Comparison of ENCODE assay signal across 15 cellular contexts in the genomic region with DNA sequence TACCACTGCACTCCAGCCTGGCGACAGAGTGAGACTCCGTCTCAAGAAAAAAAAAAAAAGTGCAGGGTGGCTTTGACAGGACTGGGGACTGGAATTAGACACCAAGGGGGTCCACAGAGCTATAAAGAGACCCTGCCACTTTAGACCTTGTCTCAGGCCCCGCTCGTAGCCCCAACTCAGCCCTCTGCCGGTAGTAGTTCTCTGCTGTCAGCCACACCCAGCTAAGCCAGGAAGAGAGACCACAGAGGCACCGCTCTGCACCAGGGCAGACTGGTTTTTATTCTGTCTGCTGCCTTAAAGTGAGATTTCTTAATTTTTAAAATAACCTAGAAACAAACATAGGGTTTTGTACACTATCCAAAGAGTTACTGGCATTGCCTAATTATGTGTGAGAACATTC.
DNase-seq lines count a peak whose midpoint lies in the region; ATAC-seq and TF ChIP-seq lines count a peak whose summit lies in the region.
"Had no signal": no experiment of that assay in that cellular context is flagged by ENCODE, and none has a peak within 500 bp of the region (broad histone marks: within the 10 kb centered on the region; RNA-seq: fewer than 3 reads in every experiment).

No MANE protein-coding gene starts in this region.

- no peak overlapping the region for H3K4me3 ChIP-seq in choroid plexus epithelial cell (ENCODE audit: low read depth, low read length)
- H3K4me3 ChIP-seq in left lung = no peak overlapping the region
- no peak overlapping the region for H3K4me3 ChIP-seq in upper lobe of right lung
- H3K4me3 ChIP-seq in colonic mucosa = no peak overlapping the region
- H3K4me3 ChIP-seq: GM12878 had no signal

- ATAC-seq in left lung (peak; percentile 36), upper lobe of right lung (peak; percentile 46), HG03354 (IDR thresholded peaks at IDR 0.05; ENCODE audit: poor library complexity, severe bottlenecking, unreplicated experiment) (no peak)
- ATAC-seq: GM12878, HepG2 had no signal

- H3K27ac ChIP-seq in left lung = no peak overlapping the region
- peak overlapping the region; percentile 65 for H3K27ac ChIP-seq in upper lobe of right lung
- H3K27ac ChIP-seq in colonic mucosa = no peak overlapping the region

- H3K27ac Mint-ChIP-seq in activated CD4-positive, alpha-beta T cell treated with anti-CD3 and anti-CD28 coated beads, Interleukin-2, amount 10 ng/mL, durations not matched to agents 24 days and 14 days = no peak overlapping the region
- H3K27ac Mint-ChIP-seq: B cell; CD4-positive, alpha-beta T cell; H9 had no signal

- H3K9me3 Mint-ChIP-seq in activated CD4-positive, alpha-beta T cell treated with anti-CD3 and anti-CD28 coated beads, Interleukin-2, amount 10 ng/mL, durations not matched to agents 24 days and 14 days = no peaks in the 10 kb centered on the region
- H3K9me3 Mint-ChIP-seq: CD4-positive, alpha-beta T cell; H9 had no signal

- DNase-seq in choroid plexus epithelial cell (ENCODE audit: low read depth) (peak; percentile 9), left lung (no peak), renal cortical epithelial cell (ENCODE audit: low read depth) (peak; percentile 27), upper lobe of right lung (no peak), colonic mucosa (no peak)
- no peak for DNase-seq in activated CD4-positive, alpha-beta T cell treated with anti-CD3 and anti-CD28 coated beads, Interleukin-2, amount 10 ng/mL, durations not matched to agents 24 days and 14 days
- DNase-seq: Calu3; CD4-positive, alpha-beta T cell; DMS 273 treated with DMSO at 0.1 percent for 48 hours; GOT3; H9 had no signal

- peaks cover 4% of the 10 kb centered on the region for H3K4me1 Mint-ChIP-seq in activated CD4-positive, alpha-beta T cell treated with anti-CD3 and anti-CD28 coated beads, Interleukin-2, amount 10 ng/mL, durations not matched to agents 24 days and 14 days

- H3K36me3 ChIP-seq in left lung (no peaks in the 10 kb centered on the region), upper lobe of right lung (no peaks in the 10 kb centered on the region), colonic mucosa (no peaks in the 10 kb centered on the region)

- no peaks in the 10 kb centered on the region for H3K36me3 Mint-ChIP-seq in activated CD4-positive, alpha-beta T cell treated with anti-CD3 and anti-CD28 coated beads, Interleukin-2, amount 10 ng/mL, durations not matched to agents 24 days and 14 days (ENCODE audit: low read depth)

- TF ChIP-seq CTCF in choroid plexus epithelial cell (conservative IDR thresholded peaks at IDR 0.05; ENCODE audit: low read depth, low read length) = no peak
- no peak for TF ChIP-seq CTCF in left lung (IDR thresholded peaks at IDR 0.05)
- no peak for TF ChIP-seq CTCF in upper lobe of right lung (IDR thresholded peaks at IDR 0.05)
- TF ChIP-seq CTCF in colonic mucosa (IDR thresholded peaks at IDR 0.05) = no peak

- H3K4me3 Mint-ChIP-seq in activated CD4-positive, alpha-beta T cell treated with anti-CD3 and anti-CD28 coated beads, Interleukin-2, amount 10 ng/mL, durations not matched to agents 24 days and 14 days = no peak overlapping the region
- H3K4me3 Mint-ChIP-seq: B cell; CD4-positive, alpha-beta T cell; H9 had no signal

- H3K27me3 Mint-ChIP-seq in activated CD4-positive, alpha-beta T cell treated with anti-CD3 and anti-CD28 coated beads, Interleukin-2, amount 10 ng/mL, durations not matched to agents 24 days and 14 days = no peaks in the 10 kb centered on the region
- H3K27me3 Mint-ChIP-seq: B cell; CD4-positive, alpha-beta T cell had no signal

- H3K4me1 ChIP-seq in left lung = peaks cover 0 to 3% of the 10 kb centered on the region in 2 donors
- peaks cover 6% of the 10 kb centered on the region for H3K4me1 ChIP-seq in upper lobe of right lung
- H3K4me1 ChIP-seq in colonic mucosa = no peaks in the 10 kb centered on the region

- intact Hi-C loops in left lung (cut with DNase I) = no loop called here
- intact Hi-C loops in upper lobe of right lung (cut with DNase I) = no loop called here
- intact Hi-C loops in colonic mucosa (cut with DNase I) = loop anchor here (5.0 kb wide), 1 partner anchor 407 kb away; no protein-coding TSS in a partner anchor
- intact Hi-C loops in activated CD4-positive, alpha-beta T cell treated with anti-CD3 and anti-CD28 coated beads, Interleukin-2, amount 10 ng/mL, durations not matched to agents 24 days and 14 days (cut with micrococcal nuclease) = no loop called here

- no peak overlapping the region for H3K9ac ChIP-seq in colonic mucosa (ENCODE audit: low read depth in 2 of 2, low read length in 2 of 2)

- H3K27me3 ChIP-seq in left lung (no peaks in the 10 kb centered on the region), upper lobe of right lung (no peaks in the 10 kb centered on the region), colonic mucosa (no peaks in the 10 kb centered on the region)

- H3K9me3 ChIP-seq in left lung (no peaks in the 10 kb centered on the region), upper lobe of right lung (no peaks in the 10 kb centered on the region), colonic mucosa (no peaks in the 10 kb centered on the region)

Comparison
In these comparisons a context has a peak if more than half of its experiments do, and no peak if none do; other contexts are left out.
1. DNase-seq: peak in choroid plexus epithelial cell (single experiment) and renal cortical epithelial cell (single experiment); none in left lung (0 of 2), upper lobe of right lung (single experiment), colonic mucosa (single experiment) and activated CD4-positive, alpha-beta T cell treated with anti-CD3 and anti-CD28 coated beads, Interleukin-2, amount 10 ng/mL, durations not matched to agents 24 days and 14 days (single experiment).